Comparison of ENCODE assay signal across 8 cellular contexts in genomic region chr15:82810863-82811421, GRCh38. TPM values are rescaled to one million over a fixed set of nuclear protein-coding genes. Genes with fewer than 3 reads are reported as not detected.
DNase-seq lines count a peak whose midpoint lies in the region; ATAC-seq and TF ChIP-seq lines count a peak whose summit lies in the region.

No MANE protein-coding gene starts in this region.

- no peaks in the 10 kb centered on the region for H3K27me3 ChIP-seq in A673 (replicated peaks; ENCODE audit: insufficient read depth, low read depth, low read length, poor library complexity)
- no peaks in the 10 kb centered on the region for H3K27me3 ChIP-seq in KMS-11 (ENCODE audit: insufficient read depth, low read depth)

- no peak for TF ChIP-seq CTCF in A673 (conservative IDR thresholded peaks at IDR 0.05; ENCODE audit: low read depth, low read length)
- TF ChIP-seq CTCF in KMS-11 (conservative IDR thresholded peaks at IDR 0.05; ENCODE audit: low read depth, low read length) = no peak
- TF ChIP-seq CTCF in fibroblast of pulmonary artery (IDR thresholded peaks at IDR 0.05; ENCODE audit: low read length, missing control alignments) = no peak
- no peak for TF ChIP-seq CTCF in GM10266 (IDR thresholded peaks at IDR 0.05; ENCODE audit: control insufficient read depth, insufficient read depth, low read depth, missing control alignments)

- no peak overlapping the region for H2AFZ ChIP-seq in KMS-11 (ENCODE audit: low read depth)

- H3K4me1 ChIP-seq in A673 (ENCODE audit: insufficient read depth, low read length, poor library complexity, severe bottlenecking) (peaks cover 5% of the 10 kb centered on the region), KMS-11 (ENCODE audit: low read depth, poor library complexity, severe bottlenecking) (peaks cover 36% of the 10 kb centered on the region)

- H3K4me1 Mint-ChIP-seq in activated CD8-positive, alpha-beta T cell treated with anti-CD3 and anti-CD28 coated beads, Interleukin-2, amount 10 ng/mL, durations not matched to agents 7 days and 5 days (ENCODE audit: low read depth) = peaks cover 36% of the 10 kb centered on the region

- H3K36me3 ChIP-seq in A673 (ENCODE audit: insufficient read depth, low read length, poor library complexity, severe bottlenecking) (peaks cover 15% of the 10 kb centered on the region), KMS-11 (ENCODE audit: insufficient read depth) (0 out of 2 replicates have a peak, but pooled peaks cover 3% of the 10 kb centered on the region)

- peaks cover 19% of the 10 kb centered on the region; the same call in 1 of the 2 replicates for H3K79me2 ChIP-seq in KMS-11 (ENCODE audit: insufficient read depth, low read depth)

- H3K36me3 Mint-ChIP-seq in activated CD8-positive, alpha-beta T cell treated with anti-CD3 and anti-CD28 coated beads, Interleukin-2, amount 10 ng/mL, durations not matched to agents 7 days and 5 days (ENCODE audit: low read depth) = peaks cover 33% of the 10 kb centered on the region

- peak overlapping the region; percentile 77; the same call in 1 of the 2 replicates for H3K9ac ChIP-seq in KMS-11

- BruUV-seq in A673 (replicated peaks; lab: Mats Ljungman, UMichigan) = TSS peak; percentile 68

- no peaks in the 10 kb centered on the region for H3K9me3 Mint-ChIP-seq in activated CD8-positive, alpha-beta T cell treated with anti-CD3 and anti-CD28 coated beads, Interleukin-2, amount 10 ng/mL, durations not matched to agents 7 days and 5 days (ENCODE audit: insufficient read depth)

- peak overlapping the region; percentile 69 for H3K4me2 ChIP-seq in KMS-11

- H3K27me3 Mint-ChIP-seq in activated CD8-positive, alpha-beta T cell treated with anti-CD3 and anti-CD28 coated beads, Interleukin-2, amount 10 ng/mL, durations not matched to agents 7 days and 5 days (ENCODE audit: low read depth) = peaks cover 3% of the 10 kb centered on the region

- DNase-seq in A673 (ENCODE audit: low spot score) (no peak), fibroblast of pulmonary artery (ENCODE audit: low read depth) (peak; percentile 10), skeletal muscle cell (ENCODE audit: low read depth) (no peak), GM10266 (ENCODE audit: extremely low spot score) (no peak), NCI-H2081 treated with DMSO at 0.1 percent for 48 hours (lab: John Stamatoyannopoulos, UW) (no peak)
- peak; percentile 63 for DNase-seq in activated CD8-positive, alpha-beta T cell treated with anti-CD3 and anti-CD28 coated beads, Interleukin-2, amount 10 ng/mL, durations not matched to agents 7 days and 5 days

- peak overlapping the region; percentile 82 for H3K4me3 Mint-ChIP-seq in activated CD8-positive, alpha-beta T cell treated with anti-CD3 and anti-CD28 coated beads, Interleukin-2, amount 10 ng/mL, durations not matched to agents 7 days and 5 days

- H3K27ac ChIP-seq in A673 (ENCODE audit: low read depth, low read length, poor library complexity, severe bottlenecking) (peak overlapping the region; percentile 94), KMS-11 (peak overlapping the region; percentile 89; the same call in 1 of the 2 replicates)

- no peaks in the 10 kb centered on the region for H3K9me3 ChIP-seq in A673 (ENCODE audit: low read depth, low read length, poor library complexity, severe bottlenecking)

- H3K27ac Mint-ChIP-seq in activated CD8-positive, alpha-beta T cell treated with anti-CD3 and anti-CD28 coated beads, Interleukin-2, amount 10 ng/mL, durations not matched to agents 7 days and 5 days = peak overlapping the region; percentile 87

- intact Hi-C loops in A673 (cut with micrococcal nuclease; ENCODE audit: unreplicated experiment) = no loop called here

- H3K4me3 ChIP-seq in A673 (ENCODE audit: low read depth, low read length, poor library complexity, severe bottlenecking) (peak overlapping the region; percentile 95), KMS-11 (IDR thresholded peaks at IDR 0.05; ENCODE audit: insufficient read depth, low read depth, low read length) (no peak overlapping the region), fibroblast of pulmonary artery (replicated peaks; ENCODE audit: low read depth, low read length) (peak overlapping the region; percentile 83), skeletal muscle cell (ENCODE audit: low read depth, low read length) (peak overlapping the region; percentile 87)

- CTCF ChIA-PET in A673 (lab: Charles Lee) = no interaction called here
- CTCF ChIA-PET in activated CD8-positive, alpha-beta T cell treated with anti-CD3 and anti-CD28 coated beads, Interleukin-2, amount 10 ng/mL, durations not matched to agents 7 days and 5 days (lab: Charles Lee) = interaction anchor here (0.6 to 3.3 kb wide), 7 partner anchors 21 to 252 kb away, joined by 3 to 18 read pairs (median 4); no protein-coding TSS in a partner anchor

- ATAC-seq in activated CD8-positive, alpha-beta T cell treated with anti-CD3 and anti-CD28 coated beads, Interleukin-2, amount 10 ng/mL, durations not matched to agents 7 days and 5 days = no peak
- ATAC-seq in HG03571 (IDR thresholded peaks at IDR 0.05; ENCODE audit: unreplicated experiment) = no peak

- no peaks in the 10 kb centered on the region for H4K20me1 ChIP-seq in KMS-11 (ENCODE audit: insufficient read depth)

- POLR2A ChIA-PET in A673 (lab: Charles Lee; ENCODE audit: low non-redundant PET) = no interaction called here
- POLR2A ChIA-PET in activated CD8-positive, alpha-beta T cell treated with anti-CD3 and anti-CD28 coated beads, Interleukin-2, amount 10 ng/mL, durations not matched to agents 7 days and 5 days (lab: Charles Lee) = interaction anchor here (0.9 to 4.4 kb wide), 10 partner anchors 22 to 271 kb away, joined by 3 to 44 read pairs (median 9); partner anchors contain the start of genes C15orf40, RAMAC and RPS17

RNA-seq across cellular contexts. Expression of gene WHAMM, which starts 1.5 kb away (rescaled TPM):
- 5.1 and 5.4 TPM in 2 replicates for total RNA-seq in A673 (2021)
- 10 to 100 TPM; 11.2 to 12.5 TPM for total RNA-seq in activated CD8-positive, alpha-beta T cell treated with anti-CD3 and anti-CD28 coated beads, Interleukin-2, amount 10 ng/mL, durations not matched to agents 7 days and 5 days

RNA-seq across cellular contexts. Expression of gene FSD2, which starts 5.1 kb away (rescaled TPM):
- not detected in 2 replicates for total RNA-seq in A673 (2021)
- total RNA-seq in activated CD8-positive, alpha-beta T cell treated with anti-CD3 and anti-CD28 coated beads, Interleukin-2, amount 10 ng/mL, durations not matched to agents 7 days and 5 days = not detected

Comparison
In these comparisons a context has a peak if more than half of its experiments do, and no peak if none do; other contexts are left out.
1. DNase-seq: peak in activated CD8-positive, alpha-beta T cell treated with anti-CD3 and anti-CD28 coated beads, Interleukin-2, amount 10 ng/mL, durations not matched to agents 7 days and 5 days (single experiment) and fibroblast of pulmonary artery (single experiment); none in A673 (single experiment), skeletal muscle cell (single experiment), GM10266 (single experiment) and NCI-H2081 treated with DMSO at 0.1 percent for 48 hours (single experiment).